8 cellular contexts compared by ENCODE assay signal in genomic region chr20:32524871-32525501, GRCh38.
DNase-seq lines count a peak whose midpoint lies in the region; ATAC-seq, FAIRE-seq and TF ChIP-seq lines count a peak whose summit lies in the region.
"Had no signal": no experiment of that assay in that cellular context is flagged by ENCODE, and none has a peak within 500 bp of the region (broad histone marks: within the 10 kb centered on the region; RNA-seq: fewer than 3 reads in every experiment).

No MANE protein-coding gene starts in this region.

- ATAC-seq in psoas muscle (peak; percentile 58 to 78 (median 66)), GM19023 (IDR thresholded peaks at IDR 0.05; ENCODE audit: unreplicated experiment) (no peak)

- peaks cover 2% of the 10 kb centered on the region; the same call in 1 of the 2 replicates for H3K4me1 ChIP-seq in HEK293 (ENCODE audit: control insufficient read depth, insufficient read depth, low read length)
- no peaks in the 10 kb centered on the region for H3K4me1 ChIP-seq in psoas muscle

- in situ Hi-C loops in brain microvascular endothelial cell (cut with HindIII; ENCODE audit: low pct_ligation_motif_present, low sequenced_read_pairs): no loop called here

- H3K9me3 ChIP-seq in HEK293 (ENCODE audit: control insufficient read depth, insufficient read depth, low read depth, low read length) (no peaks in the 10 kb centered on the region), psoas muscle (no peaks in the 10 kb centered on the region)

- FAIRE-seq in RCC 7860 (lab: Jason Lieb, UNC) (no peak), GM12891 (lab: Jason Lieb, UNC) (no peak)

- H3K27ac ChIP-seq in HEK293 (ENCODE audit: extremely low read depth, low read depth, low read length): no peak overlapping the region
- H3K27ac ChIP-seq in psoas muscle: no peak overlapping the region
- no peak overlapping the region for H3K27ac ChIP-seq in brain microvascular endothelial cell
- H3K27ac ChIP-seq: HL-60 had no signal

- DNase-seq in RCC 7860 (ENCODE audit: low spot score): peak; percentile 36
- peak; percentile 61 for DNase-seq in glomerular visceral epithelial cell (ENCODE audit: extremely low spot score)
- DNase-seq in psoas muscle: peak; percentile 56 to 80
- DNase-seq in GM12891 (ENCODE audit: insufficient read length, low spot score): no peak
- no peak for DNase-seq in brain microvascular endothelial cell

- 18 to 35% (median 29%) methylated on average over 13 of the region's 13 CpGs for WGBS in psoas muscle, 3 donors

- CTCF ChIA-PET in HEK293 (lab: Yijun Ruan, JAX): interaction anchor here (0.5 to 11.1 kb wide), 4 partner anchors 10 to 239 kb away, joined by 3 to 204 read pairs (median 3); no protein-coding TSS in a partner anchor

- intact Hi-C loops in psoas muscle (cut with DNase I): no loop called here

- TF ChIP-seq CTCF in HEK293 (tag by site-specific recombination; IDR thresholded peaks at IDR 0.05): no peak
- TF ChIP-seq CTCF in psoas muscle (IDR thresholded peaks at IDR 0.05): no peak
- TF ChIP-seq CTCF in brain microvascular endothelial cell (IDR thresholded peaks at IDR 0.05; ENCODE audit: low read depth, low read length, missing control alignments): no peak

- H3K36me3 ChIP-seq in HEK293 (ENCODE audit: control insufficient read depth in 2 of 2, insufficient read depth in 1 of 2, low read length in 2 of 2): no peaks in the 10 kb centered on the region
- no peaks in the 10 kb centered on the region for H3K36me3 ChIP-seq in psoas muscle (ENCODE audit: insufficient read depth in 1 of 2, low read depth in 1 of 2)
- H3K36me3 ChIP-seq in brain microvascular endothelial cell (replicated peaks): no peaks in the 10 kb centered on the region

- POLR2A ChIA-PET in HEK293 (lab: Yijun Ruan, JAX): no interaction called here

- no peak overlapping the region for H3K4me3 ChIP-seq in HEK293 (ENCODE audit: low read depth, low read length)
- no peak overlapping the region for H3K4me3 ChIP-seq in psoas muscle
- H3K4me3 ChIP-seq in brain microvascular endothelial cell (ENCODE audit: low read depth, low read length): no peak overlapping the region

- H3K27me3 ChIP-seq in psoas muscle (ENCODE audit: insufficient read depth in 3 of 3, low read length in 2 of 3): peaks cover 0 to 5% (median 0%) of the 10 kb centered on the region in 3 donors
- H3K27me3 ChIP-seq in brain microvascular endothelial cell (replicated peaks): no peaks in the 10 kb centered on the region

- TF ChIP-seq POLR2A in GM12891 (IDR thresholded peaks at IDR 0.05; ENCODE audit: low read depth, low read length): no peak

TF ChIP-seq in HEK293, 187 proteins besides CTCF, POLR2A, EP300 and RAD21:
- TF ChIP-seq ZFHX2 (tag by site-specific recombination; conservative IDR thresholded peaks at IDR 0.05) (peak; percentile 32), ZNF677 (tag by site-specific recombination; IDR thresholded peaks at IDR 0.05) (no peak), PRDM4 (tag by site-specific recombination; IDR thresholded peaks at IDR 0.05) (no peak), ZNF391 (tag by site-specific recombination; IDR thresholded peaks at IDR 0.05; ENCODE audit: borderline replicate concordance, low read depth) (no peak), HOXD13 (CRISPR knock-in tag; IDR thresholded peaks at IDR 0.05; ENCODE audit: borderline replicate concordance) (no peak), ZNF530 (tag by site-specific recombination; IDR thresholded peaks at IDR 0.05; ENCODE audit: low read depth) (no peak), HIC1 (tag by site-specific recombination; IDR thresholded peaks at IDR 0.05) (0 out of 2 replicates have a peak, but pooled peaks have one; percentile 22), ZNF629 (tag by site-specific recombination; IDR thresholded peaks at IDR 0.05) (no peak), TRIM28 (IDR thresholded peaks at IDR 0.05; ENCODE audit: borderline replicate concordance, low read length) (no peak), ZNF707 (tag by site-specific recombination; IDR thresholded peaks at IDR 0.05) (no peak)

TF ChIP-seq in GM12891, 5 proteins besides CTCF, POLR2A, EP300 and RAD21:
- no peak for TF ChIP-seq PAX5 (IDR thresholded peaks at IDR 0.05; ENCODE audit: insufficient read depth, low read length, severe bottlenecking)
- no peak for TF ChIP-seq POLR2AphosphoS5 (IDR thresholded peaks at IDR 0.05; ENCODE audit: low read depth, low read length)
- no peak for TF ChIP-seq POU2F2 (IDR thresholded peaks at IDR 0.05; ENCODE audit: low read depth, low read length)
- TF ChIP-seq TAF1 (IDR thresholded peaks at IDR 0.05; ENCODE audit: low read depth, low read length): no peak
- no peak for TF ChIP-seq SPI1 (IDR thresholded peaks at IDR 0.05; ENCODE audit: low read depth, low read length)

Comparison
In these comparisons a context has a peak if more than half of its experiments do, and no peak if none do; other contexts are left out.
1. DNase-seq: peak in RCC 7860 (single experiment), glomerular visceral epithelial cell (single experiment) and psoas muscle (2 of 2); none in GM12891 (single experiment) and brain microvascular endothelial cell (single experiment).